2 cellular contexts compared by ENCODE assay signal in the genomic region with DNA sequence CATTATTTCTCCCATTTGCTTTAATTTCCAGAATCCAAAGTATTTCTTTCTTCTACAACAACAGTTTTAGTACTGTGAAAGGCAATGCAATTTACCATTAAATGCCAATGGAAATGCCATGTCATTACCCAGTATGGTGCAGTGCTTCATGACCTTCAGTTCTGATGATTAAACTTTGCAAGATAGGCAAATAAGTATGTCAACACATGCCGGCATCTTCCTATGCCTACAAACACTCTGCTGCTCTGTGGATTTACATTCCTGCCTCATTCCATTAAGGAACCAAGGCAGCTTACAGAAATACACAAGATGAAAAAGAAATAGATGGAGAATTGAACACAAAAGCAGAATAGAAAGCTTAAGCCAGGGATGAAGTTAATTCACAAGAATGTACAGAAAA.
TF ChIP-seq lines count a peak whose summit lies in the region.

No MANE protein-coding gene starts in this region.

TF ChIP-seq in IMR-90, 13 proteins besides CTCF, POLR2A, EP300 and RAD21:
- TF ChIP-seq SMC3 (IDR thresholded peaks at IDR 0.05; ENCODE audit: low read depth, low read length) (no peak), MAZ (IDR thresholded peaks at IDR 0.05; ENCODE audit: borderline replicate concordance, low read depth, low read length) (no peak), MAFK (IDR thresholded peaks at IDR 0.05; ENCODE audit: low read depth, low read length) (no peak), RFX5 (IDR thresholded peaks at IDR 0.05; ENCODE audit: low read depth, low read length) (no peak), CHD1 (IDR thresholded peaks at IDR 0.05; ENCODE audit: low read depth, low read length) (no peak), FOS (IDR thresholded peaks at IDR 0.05; ENCODE audit: low read depth, low read length) (no peak), MXI1 (IDR thresholded peaks at IDR 0.05; ENCODE audit: borderline replicate concordance, low read depth, low read length) (no peak), NFE2L2 (IDR thresholded peaks at IDR 0.05; ENCODE audit: low read depth, low read length) (no peak), RCOR1 (IDR thresholded peaks at IDR 0.05; ENCODE audit: insufficient replicate concordance, low read length) (no peak), CEBPB (IDR thresholded peaks at IDR 0.05; ENCODE audit: low read depth, low read length) (no peak), BHLHE40 (IDR thresholded peaks at IDR 0.05; ENCODE audit: low read depth, low read length) (no peak)
- TF ChIP-seq, protein P1, sequence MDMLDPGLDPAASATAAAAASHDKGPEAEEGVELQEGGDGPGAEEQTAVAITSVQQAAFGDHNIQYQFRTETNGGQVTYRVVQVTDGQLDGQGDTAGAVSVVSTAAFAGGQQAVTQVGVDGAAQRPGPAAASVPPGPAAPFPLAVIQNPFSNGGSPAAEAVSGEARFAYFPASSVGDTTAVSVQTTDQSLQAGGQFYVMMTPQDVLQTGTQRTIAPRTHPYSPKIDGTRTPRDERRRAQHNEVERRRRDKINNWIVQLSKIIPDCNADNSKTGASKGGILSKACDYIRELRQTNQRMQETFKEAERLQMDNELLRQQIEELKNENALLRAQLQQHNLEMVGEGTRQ (IDR thresholded peaks at IDR 0.05; ENCODE audit: low read depth, low read length) = no peak
- TF ChIP-seq, protein P2, sequence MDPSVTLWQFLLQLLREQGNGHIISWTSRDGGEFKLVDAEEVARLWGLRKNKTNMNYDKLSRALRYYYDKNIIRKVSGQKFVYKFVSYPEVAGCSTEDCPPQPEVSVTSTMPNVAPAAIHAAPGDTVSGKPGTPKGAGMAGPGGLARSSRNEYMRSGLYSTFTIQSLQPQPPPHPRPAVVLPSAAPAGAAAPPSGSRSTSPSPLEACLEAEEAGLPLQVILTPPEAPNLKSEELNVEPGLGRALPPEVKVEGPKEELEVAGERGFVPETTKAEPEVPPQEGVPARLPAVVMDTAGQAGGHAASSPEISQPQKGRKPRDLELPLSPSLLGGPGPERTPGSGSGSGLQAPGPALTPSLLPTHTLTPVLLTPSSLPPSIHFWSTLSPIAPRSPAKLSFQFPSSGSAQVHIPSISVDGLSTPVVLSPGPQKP (IDR thresholded peaks at IDR 0.05; ENCODE audit: borderline replicate concordance, low read depth, low read length) = no peak
TF ChIP-seq in IMR-90: peak in this region for 0.

TF ChIP-seq in HepG2, 621 proteins besides CTCF, POLR2A, EP300 and RAD21:
- TF ChIP-seq TEAD3 (CRISPR knock-in tag; optimal IDR thresholded peaks at IDR 0.05; ENCODE audit: borderline replicate concordance) (peak; percentile 30), MAFK (conservative IDR thresholded peaks at IDR 0.05 in 1 of 2, IDR thresholded peaks at IDR 0.05 in 1 of 2; ENCODE audit: low read length in 2 of 2) (peak; percentile 74 to 79), ZMYM4 (CRISPR knock-in tag; IDR thresholded peaks at IDR 0.05) (no peak), ELK4 (CRISPR knock-in tag; IDR thresholded peaks at IDR 0.05; ENCODE audit: borderline replicate concordance) (no peak), MAFF (IDR thresholded peaks at IDR 0.05; ENCODE audit: low read depth, low read length) (peak; percentile 66), ZNF619 (CRISPR knock-in tag; IDR thresholded peaks at IDR 0.05) (no peak)
- TF ChIP-seq, protein P3, sequence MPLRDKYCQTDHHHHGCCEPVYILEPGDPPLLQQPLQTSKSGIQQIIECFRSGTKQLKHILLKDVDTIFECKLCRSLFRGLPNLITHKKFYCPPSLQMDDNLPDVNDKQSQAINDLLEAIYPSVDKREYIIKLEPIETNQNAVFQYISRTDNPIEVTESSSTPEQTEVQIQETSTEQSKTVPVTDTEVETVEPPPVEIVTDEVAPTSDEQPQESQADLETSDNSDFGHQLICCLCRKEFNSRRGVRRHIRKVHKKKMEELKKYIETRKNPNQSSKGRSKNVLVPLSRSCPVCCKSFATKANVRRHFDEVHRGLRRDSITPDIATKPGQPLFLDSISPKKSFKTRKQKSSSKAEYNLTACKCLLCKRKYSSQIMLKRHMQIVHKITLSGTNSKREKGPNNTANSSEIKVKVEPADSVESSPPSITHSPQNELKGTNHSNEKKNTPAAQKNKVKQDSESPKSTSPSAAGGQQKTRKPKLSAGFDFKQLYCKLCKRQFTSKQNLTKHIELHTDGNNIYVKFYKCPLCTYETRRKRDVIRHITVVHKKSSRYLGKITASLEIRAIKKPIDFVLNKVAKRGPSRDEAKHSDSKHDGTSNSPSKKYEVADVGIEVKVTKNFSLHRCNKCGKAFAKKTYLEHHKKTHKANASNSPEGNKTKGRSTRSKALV (CRISPR knock-in tag; IDR thresholded peaks at IDR 0.05) = no peak
